ENCODE assay signal across 1 cellular context in the genomic region with DNA sequence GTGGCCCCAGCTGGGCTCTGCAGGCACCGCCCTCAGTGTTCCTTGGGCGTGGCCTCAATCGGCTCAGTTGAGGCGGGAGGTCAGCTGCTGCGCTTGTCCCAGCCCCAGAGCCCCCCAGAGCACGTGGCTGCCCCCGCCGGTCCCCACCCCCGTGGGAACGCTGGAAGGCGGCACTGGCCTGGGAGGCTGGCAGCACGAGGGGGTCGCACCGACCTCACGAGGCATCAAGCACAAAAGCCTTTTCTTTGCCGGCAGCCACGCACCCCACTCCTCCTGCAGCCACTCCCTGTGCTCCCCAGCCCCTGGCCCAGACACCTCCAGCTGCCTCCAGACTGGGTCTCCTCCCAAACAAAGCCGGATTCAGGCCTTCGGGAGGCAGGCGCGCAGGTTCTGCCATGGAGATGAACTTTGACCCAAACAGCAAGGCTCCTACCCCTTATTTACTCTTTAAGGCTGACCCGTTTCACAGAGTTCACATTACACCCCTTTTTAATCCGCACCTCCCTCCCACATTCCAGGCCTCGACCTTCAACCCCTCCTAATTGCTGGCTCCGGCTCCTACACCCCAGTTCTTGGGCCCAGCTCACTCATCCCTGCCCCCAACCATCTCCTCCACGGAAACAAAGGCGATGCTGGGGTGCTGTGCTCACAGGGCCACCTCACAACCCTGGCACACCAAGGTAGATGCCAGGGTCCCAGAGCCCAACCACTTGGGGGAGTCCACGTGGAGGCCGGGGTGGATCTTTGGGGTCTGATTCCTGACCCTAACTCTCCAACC.
TF ChIP-seq lines count a peak whose summit lies in the region.

No MANE protein-coding gene starts in this region.

TF ChIP-seq in HepG2, 621 proteins besides CTCF, POLR2A, EP300 and RAD21 (continued from another document and continues in another):
- peak; percentile 30 for TF ChIP-seq HNRNPLL (IDR thresholded peaks at IDR 0.05; ENCODE audit: low read depth, low read length, poor library complexity, severe bottlenecking)
- peak; percentile 92 for TF ChIP-seq SAP130 (CRISPR knock-in tag; IDR thresholded peaks at IDR 0.05; ENCODE audit: low read depth)
- TF ChIP-seq TCF12 (IDR thresholded peaks at IDR 0.05), result no peak
- TF ChIP-seq TCF12 (CRISPR knock-in tag; IDR thresholded peaks at IDR 0.05), result no peak; the same call in 1 of the 2 replicates
- TF ChIP-seq CEBPZ (IDR thresholded peaks at IDR 0.05; ENCODE audit: low read length), result no peak
- TF ChIP-seq HOXD1 (CRISPR knock-in tag; IDR thresholded peaks at IDR 0.05), result 0 out of 2 replicates have a peak, but pooled peaks have one; percentile 19
- TF ChIP-seq ZNF142 (CRISPR knock-in tag; IDR thresholded peaks at IDR 0.05), result no peak
- TF ChIP-seq, protein P1, sequence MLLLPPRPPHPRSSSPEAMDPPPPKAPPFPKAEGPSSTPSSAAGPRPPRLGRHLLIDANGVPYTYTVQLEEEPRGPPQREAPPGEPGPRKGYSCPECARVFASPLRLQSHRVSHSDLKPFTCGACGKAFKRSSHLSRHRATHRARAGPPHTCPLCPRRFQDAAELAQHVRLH (CRISPR knock-in tag; IDR thresholded peaks at IDR 0.05; ENCODE audit: borderline replicate concordance, low read depth), result 0 out of 2 replicates have a peak, but pooled peaks have one; percentile 24
- peak; percentile 64; the same call in 1 of the 2 replicates for TF ChIP-seq ATF7-NPFF (CRISPR knock-in tag; IDR thresholded peaks at IDR 0.05; ENCODE audit: low read depth)
- TF ChIP-seq BRD4 (CRISPR knock-in tag; IDR thresholded peaks at IDR 0.05), result peak; percentile 62
- 0 out of 2 replicates have a peak, but pooled peaks have one; percentile 14 for TF ChIP-seq ZNF552 (CRISPR knock-in tag; IDR thresholded peaks at IDR 0.05; ENCODE audit: borderline replicate concordance)
- peak; percentile 96 for TF ChIP-seq ZSCAN25 (CRISPR knock-in tag; IDR thresholded peaks at IDR 0.05)
- peak; percentile 36; the same call in 1 of the 2 replicates for TF ChIP-seq ZNF784 (CRISPR knock-in tag; IDR thresholded peaks at IDR 0.05; ENCODE audit: borderline replicate concordance)
- no peak for TF ChIP-seq THAP7 (CRISPR knock-in tag; IDR thresholded peaks at IDR 0.05)
- TF ChIP-seq ZNF414 (CRISPR knock-in tag; IDR thresholded peaks at IDR 0.05), result peak; percentile 71; the same call in 1 of the 2 replicates
- TF ChIP-seq ZNF225 (CRISPR knock-in tag; IDR thresholded peaks at IDR 0.05), result 0 out of 2 replicates have a peak, but pooled peaks have one; percentile 27
- 0 out of 2 replicates have a peak, but pooled peaks have one; percentile 15 for TF ChIP-seq ZKSCAN5 (CRISPR knock-in tag; IDR thresholded peaks at IDR 0.05)
- TF ChIP-seq ZNF709 (CRISPR knock-in tag; IDR thresholded peaks at IDR 0.05), result peak; percentile 74; the same call in 1 of the 2 replicates
- TF ChIP-seq IKZF5 (CRISPR knock-in tag; IDR thresholded peaks at IDR 0.05), result peak; percentile 87
- TF ChIP-seq, protein P2, sequence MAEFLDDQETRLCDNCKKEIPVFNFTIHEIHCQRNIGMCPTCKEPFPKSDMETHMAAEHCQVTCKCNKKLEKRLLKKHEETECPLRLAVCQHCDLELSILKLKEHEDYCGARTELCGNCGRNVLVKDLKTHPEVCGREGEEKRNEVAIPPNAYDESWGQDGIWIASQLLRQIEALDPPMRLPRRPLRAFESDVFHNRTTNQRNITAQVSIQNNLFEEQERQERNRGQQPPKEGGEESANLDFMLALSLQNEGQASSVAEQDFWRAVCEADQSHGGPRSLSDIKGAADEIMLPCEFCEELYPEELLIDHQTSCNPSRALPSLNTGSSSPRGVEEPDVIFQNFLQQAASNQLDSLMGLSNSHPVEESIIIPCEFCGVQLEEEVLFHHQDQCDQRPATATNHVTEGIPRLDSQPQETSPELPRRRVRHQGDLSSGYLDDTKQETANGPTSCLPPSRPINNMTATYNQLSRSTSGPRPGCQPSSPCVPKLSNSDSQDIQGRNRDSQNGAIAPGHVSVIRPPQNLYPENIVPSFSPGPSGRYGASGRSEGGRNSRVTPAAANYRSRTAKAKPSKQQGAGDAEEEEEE (CRISPR knock-in tag; IDR thresholded peaks at IDR 0.05; ENCODE audit: borderline replicate concordance), result 0 out of 2 replicates have a peak, but pooled peaks have one; percentile 85
- TF ChIP-seq, protein P3, sequence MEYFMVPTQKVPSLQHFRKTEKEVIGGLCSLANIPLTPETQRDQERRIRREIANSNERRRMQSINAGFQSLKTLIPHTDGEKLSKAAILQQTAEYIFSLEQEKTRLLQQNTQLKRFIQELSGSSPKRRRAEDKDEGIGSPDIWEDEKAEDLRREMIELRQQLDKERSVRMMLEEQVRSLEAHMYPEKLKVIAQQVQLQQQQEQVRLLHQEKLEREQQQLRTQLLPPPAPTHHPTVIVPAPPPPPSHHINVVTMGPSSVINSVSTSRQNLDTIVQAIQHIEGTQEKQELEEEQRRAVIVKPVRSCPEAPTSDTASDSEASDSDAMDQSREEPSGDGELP (IDR thresholded peaks at IDR 0.05; ENCODE audit: borderline replicate concordance, low read depth), result peak; percentile 5; the same call in 1 of the 2 replicates
- peak; percentile 89; the same call in 1 of the 2 replicates for TF ChIP-seq HBP1 (CRISPR knock-in tag; IDR thresholded peaks at IDR 0.05; ENCODE audit: low read depth)
